ENCODE assay signal across 8 cellular contexts in the genomic region with DNA sequence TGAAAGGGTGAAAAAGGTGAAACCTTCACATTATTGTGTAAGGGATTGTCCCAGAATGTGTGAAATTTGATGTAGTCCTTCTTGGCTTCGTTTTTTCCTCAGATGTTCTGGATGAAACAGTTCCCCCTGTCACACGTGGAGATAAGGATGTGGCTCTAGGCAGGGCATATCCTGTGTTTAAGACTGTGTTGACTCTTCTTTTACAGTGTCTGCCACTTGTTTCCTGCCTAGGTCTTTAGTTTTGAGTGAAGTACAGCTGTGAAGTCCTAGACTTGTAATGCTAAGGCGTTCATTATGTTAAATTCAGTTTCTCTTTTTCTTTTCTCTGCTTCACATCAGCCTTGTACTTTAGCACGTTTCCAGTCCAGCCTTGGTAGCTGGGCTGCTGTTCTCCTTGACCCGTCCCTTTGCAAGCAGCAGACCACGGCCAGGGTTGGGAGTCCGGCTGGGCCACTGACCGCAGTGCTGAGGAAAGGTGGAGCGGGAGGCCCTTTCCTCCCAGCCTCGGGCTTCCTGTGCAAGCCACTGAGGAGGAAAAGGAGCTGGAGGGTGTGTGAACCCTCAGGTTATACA. TPM values are rescaled to one million over a fixed set of nuclear protein-coding genes. Genes with fewer than 3 reads are reported as not detected.
A peak's percentile ranks its signal among the peaks of the same experiment; 100 is the strongest.
DNase-seq lines count a peak whose midpoint lies in the region; ATAC-seq and TF ChIP-seq lines count a peak whose summit lies in the region.

No MANE protein-coding gene starts in this region.

- peaks cover 0 to 2% of the 10 kb centered on the region in 2 donors for H3K9me3 Mint-ChIP-seq in natural killer cell

- no peaks in the 10 kb centered on the region for H3K27me3 ChIP-seq in foreskin keratinocyte

- peaks cover 31% of the 10 kb centered on the region for H3K4me1 ChIP-seq in foreskin keratinocyte

- H3K36me3 Mint-ChIP-seq in natural killer cell, result no peaks in the 10 kb centered on the region

- CTCF ChIA-PET in RWPE1 (lab: Yijun Ruan, JAX), result interaction anchor here (0.6 to 0.7 kb wide), 3 partner anchors 41 to 1569 kb away, joined by 4 to 6 read pairs (median 5); no protein-coding TSS in a partner anchor

- TF ChIP-seq CTCF in RWPE1 (conservative IDR thresholded peaks at IDR 0.05; ENCODE audit: low read depth) (no peak), coronary artery (IDR thresholded peaks at IDR 0.05) (no peak), natural killer cell (IDR thresholded peaks at IDR 0.05) (no peak), foreskin keratinocyte (conservative IDR thresholded peaks at IDR 0.05) (no peak)

- peak overlapping the region; percentile 91 to 93 for H3K27ac Mint-ChIP-seq in natural killer cell

- POLR2A ChIA-PET in RWPE1 (lab: Yijun Ruan, JAX; ENCODE audit: low non-redundant PET), result no interaction called here

- DNase-seq in ACHN (peak; percentile 35), RWPE1 (ENCODE audit: low spot score) (no peak), coronary artery (ENCODE audit: low spot score) (no peak), natural killer cell (peak; percentile 59), NCI-H446 treated with DMSO at 0.1 percent for 48 hours (lab: John Stamatoyannopoulos, UW) (no peak), foreskin keratinocyte (no peak)

- peak overlapping the region; percentile 82 for H3K4me3 Mint-ChIP-seq in natural killer cell

- no peaks in the 10 kb centered on the region for H3K27me3 Mint-ChIP-seq in natural killer cell (ENCODE audit: low read depth in 2 of 2)

- H3K27ac ChIP-seq in RWPE1 (peak overlapping the region; percentile 57), coronary artery (peak overlapping the region; percentile 80 to 86), foreskin keratinocyte (no peak overlapping the region)

- in situ Hi-C loops in ACHN (cut with HindIII; ENCODE audit: low pct_ligation_motif_present, low pct_unique_long_range_greater_than_20kb, low sequenced_read_pairs), result no loop called here

- peak overlapping the region; percentile 43 for H3K4me3 ChIP-seq in coronary artery

- peaks cover 85 to 90% of the 10 kb centered on the region in 2 donors for H3K4me1 Mint-ChIP-seq in natural killer cell

- intact Hi-C loops in natural killer cell (cut with micrococcal nuclease), result loop anchor here (1.0 to 5.0 kb wide), 5 partner anchors 10 to 88 kb away; partner anchors contain the start of genes GNS and RASSF3

- peak; percentile 74 for ATAC-seq in GM18867 (IDR thresholded peaks at IDR 0.05; ENCODE audit: unreplicated experiment)
- ATAC-seq in HG03064 (IDR thresholded peaks at IDR 0.05; ENCODE audit: low read depth, unreplicated experiment), result peak; percentile 78
- peak; percentile 81 to 95 (median 90) for ATAC-seq in natural killer cell
- no peak for ATAC-seq in foreskin keratinocyte

RNA-seq across cellular contexts. Expression of gene RASSF3, which starts 59.1 kb away (rescaled TPM):
- total RNA-seq in natural killer cell (100 to 1,000 TPM in 1 of 3 donors, 10 to 100 TPM in 2; 63.4 to 105 (median 80.5) TPM), foreskin keratinocyte (12.4 and 13.6 TPM in 2 replicates)
- 4.2 and 5.5 TPM in 2 replicates for polyA plus RNA-seq in foreskin keratinocyte

Comparison
In these comparisons a context has a peak if more than half of its experiments do, and no peak if none do; other contexts are left out.
1. DNase-seq: peak in ACHN (single experiment) and natural killer cell (single experiment); none in RWPE1 (single experiment), coronary artery (single experiment), NCI-H446 treated with DMSO at 0.1 percent for 48 hours (single experiment) and foreskin keratinocyte (0 of 2).